ENCODE assay signal across 8 cellular contexts in genomic region chr13:48975101-48975925, GRCh38. TPM values are rescaled to one million over a fixed set of nuclear protein-coding genes. Genes with fewer than 3 reads are reported as not detected.
DNase-seq lines count a peak whose midpoint lies in the region; ATAC-seq, FAIRE-seq and TF ChIP-seq lines count a peak whose summit lies in the region.

Gene FNDC3A (plus strand): TSS chr13:48975912. CDS start chr13:49006191, 30,279 bp downstream.

- peak within 1 kb of the TSS; percentile 98 for H3K27ac Mint-ChIP-seq in CD4-positive, alpha-beta T cell

- peaks cover 12% of the 10 kb centered on the region for H3K9me3 Mint-ChIP-seq in CD4-positive, alpha-beta T cell

- WGBS in pancreas, 2 donors, result 0 to 1% methylated on average over 41 to 63 of the region's 63 CpGs

- H3K9me3 ChIP-seq in CD4-positive, alpha-beta T cell (ENCODE audit: control insufficient read depth, low read length), result peaks cover 22% of the 10 kb centered on the region
- H3K9me3 ChIP-seq in pancreas, result no peaks in the 10 kb centered on the region

- H3K27me3 Mint-ChIP-seq in CD4-positive, alpha-beta T cell, result no peaks in the 10 kb centered on the region

- no peaks in the 10 kb centered on the region for H3K36me3 ChIP-seq in pancreas

- intact Hi-C loops in CD4-positive, alpha-beta T cell (cut with DNase I, micrococcal nuclease), result loop anchor here (2.0 to 10.0 kb wide), 7 partner anchors 132 to 959 kb away; partner anchors contain the start of genes CAB39L (in 1 of the 2), EBPL (in 1 of the 2), KPNA3 (in 1 of the 2) and MED4 (in 1 of the 2)
- intact Hi-C loops in Right ventricle myocardium inferior (cut with DNase I), result loop anchor here (5.0 to 10.0 kb wide), 4 partner anchors 103 to 467 kb away; partner anchors contain the start of genes CAB39L and SETDB2
- intact Hi-C loops in pancreas (cut with DNase I), result no loop called here

- DNase-seq in CD4-positive, alpha-beta T cell, result peak in 9 of 10 experiments; percentile 20 to 58 (median 44)
- peak; percentile 73 for DNase-seq in RWPE1 (ENCODE audit: low spot score)
- peak; percentile 7 for DNase-seq in activated naive CD8-positive, alpha-beta T cell treated with anti-CD3 and anti-CD28 coated beads, Interleukin-2, amount 50 U/mL, for 16 hours (ENCODE audit: low read depth, low spot score)
- no peak for DNase-seq in Right ventricle myocardium inferior (ENCODE audit: missing footprints)
- DNase-seq in pancreas, result peak; percentile 18 to 89 (median 66)
- peak; percentile 69 for DNase-seq in urothelium cell line (ENCODE audit: low spot score)

- H3K4me1 ChIP-seq in pancreas, result peaks cover 0 to 15% (median 15%) of the 10 kb centered on the region in 3 donors

- H3K4me3 Mint-ChIP-seq in CD4-positive, alpha-beta T cell, result peak within 1 kb of the TSS; percentile 99

- FAIRE-seq in pancreas (lab: Jason Lieb, UNC) (no peak), urothelium cell line (lab: Jason Lieb, UNC) (no peak)

- H3K4me1 Mint-ChIP-seq in CD4-positive, alpha-beta T cell (ENCODE audit: low read depth), result peaks cover 48% of the 10 kb centered on the region

- peak within 1 kb of the TSS; percentile 97 for H3K27ac ChIP-seq in CD4-positive, alpha-beta T cell (ENCODE audit: low read depth, low read length)
- H3K27ac ChIP-seq in RWPE1 (peak within 1 kb of the TSS; percentile 98), pancreas (peak within 1 kb of the TSS; percentile 77 to 99 (median 98))

- POLR2A ChIA-PET in CD4-positive, alpha-beta T cell (lab: Charles Lee), result interaction anchor here (0.6 to 3.3 kb wide), 34 partner anchors 9 to 1151 kb away, joined by 3 to 30 read pairs (median 4); partner anchors contain the start of genes CAB39L, CDADC1, ITM2B and KPNA3
- POLR2A ChIA-PET in RWPE1 (lab: Yijun Ruan, JAX; ENCODE audit: low non-redundant PET), result no interaction called here

- peaks cover 42% of the 10 kb centered on the region for H3K36me3 Mint-ChIP-seq in CD4-positive, alpha-beta T cell (ENCODE audit: low read depth)

- peak; percentile 44 for ATAC-seq in CD4-positive, alpha-beta T cell (ENCODE audit: poor library complexity)
- ATAC-seq in GM19043 (IDR thresholded peaks at IDR 0.05; ENCODE audit: low read depth, unreplicated experiment) (peak; percentile 3), HG03571 (IDR thresholded peaks at IDR 0.05; ENCODE audit: unreplicated experiment) (peak; percentile 17), Right ventricle myocardium inferior (peak; percentile 83), pancreas (peak; percentile 61 to 74 (median 70))

- H3K27me3 ChIP-seq in CD4-positive, alpha-beta T cell (ENCODE audit: control insufficient read depth, insufficient read depth, low read length), result no peaks in the 10 kb centered on the region
- H3K27me3 ChIP-seq in pancreas, result no peaks in the 10 kb centered on the region

- TF ChIP-seq CTCF in CD4-positive, alpha-beta T cell (IDR thresholded peaks at IDR 0.05), result peak; percentile 28
- TF ChIP-seq CTCF in RWPE1 (conservative IDR thresholded peaks at IDR 0.05; ENCODE audit: low read depth), result no peak
- TF ChIP-seq CTCF in pancreas (IDR thresholded peaks at IDR 0.05), result no peak

- H3K4me3 ChIP-seq in pancreas, result peak within 1 kb of the TSS; percentile 50 to 84 (median 82)

- CTCF ChIA-PET in CD4-positive, alpha-beta T cell (lab: Charles Lee), result interaction anchor here (0.6 to 1.5 kb wide), 3 partner anchors 95 to 171 kb away, joined by 4 to 5 read pairs (median 4); no protein-coding TSS in a partner anchor
- CTCF ChIA-PET in RWPE1 (lab: Yijun Ruan, JAX), result interaction anchor here (0.5 to 0.7 kb wide), 2 partner anchors 20 to 311 kb away, joined by 3 to 4 read pairs; no protein-coding TSS in a partner anchor

RNA-seq across cellular contexts. Expression of gene FNDC3A, which starts in this region (rescaled TPM):
- total RNA-seq in CD4-positive, alpha-beta T cell, result 10 to 100 TPM; 27.7 to 28.6 TPM
- 18.4 TPM for total RNA-seq in Right ventricle myocardium inferior
- 10 to 100 TPM; 42.3 to 65.5 (median 49.5) TPM for total RNA-seq in pancreas
- polyA plus RNA-seq in pancreas, result 10 to 100 TPM; 22.4 to 33.2 TPM

Comparison
In these comparisons a context has a peak if more than half of its experiments do, and no peak if none do; other contexts are left out.
1. ATAC-seq: peak in every context shown above with its lines; median percentile 83 in Right ventricle myocardium inferior; 70 in pancreas; 44 in CD4-positive, alpha-beta T cell; 17 in HG03571; 3 in GM19043.
2. intact Hi-C loops: an anchor here in CD4-positive, alpha-beta T cell (2.0 to 10.0 kb wide) and Right ventricle myocardium inferior (5.0 to 10.0 kb wide); none called in pancreas.